ENCODE assay signal across 18 cellular contexts in the genomic region with DNA sequence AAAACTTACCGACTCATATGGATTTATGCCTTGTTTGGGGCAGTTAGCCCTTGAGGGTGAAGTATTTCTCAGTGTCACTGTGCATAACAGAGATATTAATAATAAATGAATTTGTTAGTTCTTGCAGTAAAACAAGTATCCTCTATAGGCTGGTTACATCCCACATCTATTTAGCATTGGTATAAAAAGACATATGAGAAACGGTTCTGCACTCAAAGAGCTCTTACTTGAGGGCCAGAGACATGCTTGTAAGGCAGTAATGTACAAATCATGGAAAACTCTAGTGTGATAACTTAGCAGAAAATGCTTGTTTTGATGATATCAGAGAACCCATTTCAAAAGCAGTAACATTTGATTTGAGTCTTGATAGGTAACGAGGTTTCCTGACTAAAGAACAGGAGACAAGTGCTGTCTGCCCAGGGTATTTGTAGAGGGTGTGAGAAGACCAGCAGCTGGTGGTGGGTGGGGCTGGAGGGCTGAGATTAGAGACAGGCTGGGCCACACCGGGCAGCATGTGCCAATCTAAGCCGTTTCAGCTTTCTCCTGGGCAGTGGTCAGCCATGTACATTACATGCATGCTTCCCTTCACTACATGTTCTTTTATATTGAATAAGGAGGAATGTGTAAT. TPM values are rescaled to one million over a fixed set of nuclear protein-coding genes. Genes with fewer than 3 reads are reported as not detected.
DNase-seq lines count a peak whose midpoint lies in the region; ATAC-seq lines count a peak whose summit lies in the region.
"Had no signal": no experiment of that assay in that cellular context is flagged by ENCODE, and none has a peak within 500 bp of the region (broad histone marks: within the 10 kb centered on the region; RNA-seq: fewer than 3 reads in every experiment).

No MANE protein-coding gene starts in this region.

- H3K36me3 Mint-ChIP-seq in activated naive CD4-positive, alpha-beta T cell treated with anti-CD3 and anti-CD28 coated beads, Interleukin-2, amount 50 U/mL, for 24 hours = no peaks in the 10 kb centered on the region
- no peaks in the 10 kb centered on the region for H3K36me3 Mint-ChIP-seq in activated naive CD4-positive, alpha-beta T cell treated with anti-CD3 and anti-CD28 coated beads, Interleukin-2, amount 50 U/mL, for 72 hours
- H3K36me3 Mint-ChIP-seq in effector memory CD8-positive, alpha-beta T cell (ENCODE audit: insufficient read depth) = no peaks in the 10 kb centered on the region
- H3K36me3 Mint-ChIP-seq: WTC11 had no signal

- DNase-seq in activated naive CD4-positive, alpha-beta T cell treated with anti-CD3 and anti-CD28 coated beads, Interleukin-2, amount 50 U/mL, for 72 hours (ENCODE audit: low spot score in 2 of 2) = no peak
- peak; percentile 79 to 92 for DNase-seq in NCI-H524 (lab: John Stamatoyannopoulos, UW)
- no peak for DNase-seq in effector memory CD8-positive, alpha-beta T cell
- no peak for DNase-seq in stimulated activated CD4-positive, alpha-beta T cell treated with anti-CD3 and anti-CD28 coated beads, Interleukin-15, amount 100 ng/mL, for 24 hours
- no peak for DNase-seq in stimulated activated naive CD8-positive, alpha-beta T cell treated with anti-CD3 and anti-CD28 coated beads, Interleukin-15, Interleukin-2, amounts not matched to agents 100 U/mL and 50 U/mL, for 24 hours
- DNase-seq: activated naive CD4-positive, alpha-beta T cell; Calu3; dermis blood vessel endothelial cell; esophagus squamous epithelium; GM23248; heart right ventricle; kidney glomerular epithelial cell; OCI-M1 had no signal

- no peak for ATAC-seq in activated naive CD4-positive, alpha-beta T cell treated with anti-CD3 and anti-CD28 coated beads, Interleukin-2, amount 50 U/mL, for 72 hours
- ATAC-seq in effector memory CD8-positive, alpha-beta T cell (replicated peaks) = peak; percentile 21
- ATAC-seq in GM19452 (IDR thresholded peaks at IDR 0.05; ENCODE audit: unreplicated experiment) = no peak
- ATAC-seq in stimulated activated naive CD8-positive, alpha-beta T cell treated with anti-CD3 and anti-CD28 coated beads, Interleukin-15, Interleukin-2, amounts not matched to agents 100 U/mL and 50 U/mL, for 24 hours = no peak
- ATAC-seq: WTC11 had no signal

- H3K27ac ChIP-seq in temporal lobe (ENCODE audit: low read depth, low read length) = peak overlapping the region; percentile 53
- H3K27ac ChIP-seq: esophagus squamous epithelium, GM23248, heart right ventricle, parathyroid adenoma had no signal

- H3K27ac Mint-ChIP-seq in activated naive CD4-positive, alpha-beta T cell treated with anti-CD3 and anti-CD28 coated beads, Interleukin-2, amount 50 U/mL, for 24 hours = peak overlapping the region; percentile 30
- H3K27ac Mint-ChIP-seq in activated naive CD4-positive, alpha-beta T cell treated with anti-CD3 and anti-CD28 coated beads, Interleukin-2, amount 50 U/mL, for 72 hours = no peak overlapping the region
- H3K27ac Mint-ChIP-seq in effector memory CD8-positive, alpha-beta T cell = peak overlapping the region; percentile 7 to 77

- no peak overlapping the region for H3K4me3 Mint-ChIP-seq in activated naive CD4-positive, alpha-beta T cell treated with anti-CD3 and anti-CD28 coated beads, Interleukin-2, amount 50 U/mL, for 24 hours
- no peak overlapping the region for H3K4me3 Mint-ChIP-seq in effector memory CD8-positive, alpha-beta T cell
- H3K4me3 Mint-ChIP-seq: WTC11 had no signal

- no peaks in the 10 kb centered on the region for H3K27me3 Mint-ChIP-seq in activated naive CD4-positive, alpha-beta T cell treated with anti-CD3 and anti-CD28 coated beads, Interleukin-2, amount 50 U/mL, for 24 hours
- H3K27me3 Mint-ChIP-seq in effector memory CD8-positive, alpha-beta T cell = no peaks in the 10 kb centered on the region

- peaks cover 56% of the 10 kb centered on the region for H3K4me1 Mint-ChIP-seq in activated naive CD4-positive, alpha-beta T cell treated with anti-CD3 and anti-CD28 coated beads, Interleukin-2, amount 50 U/mL, for 24 hours
- peaks cover 40 to 56% of the 10 kb centered on the region in 2 donors for H3K4me1 Mint-ChIP-seq in effector memory CD8-positive, alpha-beta T cell (ENCODE audit: low read depth in 2 of 2)

- no peaks in the 10 kb centered on the region for H3K9me3 Mint-ChIP-seq in activated naive CD4-positive, alpha-beta T cell treated with anti-CD3 and anti-CD28 coated beads, Interleukin-2, amount 50 U/mL, for 24 hours
- no peaks in the 10 kb centered on the region for H3K9me3 Mint-ChIP-seq in activated naive CD4-positive, alpha-beta T cell treated with anti-CD3 and anti-CD28 coated beads, Interleukin-2, amount 50 U/mL, for 72 hours
- no peaks in the 10 kb centered on the region for H3K9me3 Mint-ChIP-seq in effector memory CD8-positive, alpha-beta T cell
- H3K9me3 Mint-ChIP-seq: WTC11 had no signal

RNA-seq across cellular contexts. Expression of gene TULP4, which starts 46.3 kb away (rescaled TPM):
- total RNA-seq in activated naive CD4-positive, alpha-beta T cell treated with anti-CD3 and anti-CD28 coated beads, Interleukin-2, amount 50 U/mL, for 72 hours = 10 to 100 TPM; 20.5 to 27.4 TPM
- 769 TPM for total RNA-seq in temporal lobe

Comparison
In these comparisons a context has a peak if more than half of its experiments do, and no peak if none do; other contexts are left out.
1. H3K27ac Mint-ChIP-seq: peak in activated naive CD4-positive, alpha-beta T cell treated with anti-CD3 and anti-CD28 coated beads, Interleukin-2, amount 50 U/mL, for 24 hours (single experiment) and effector memory CD8-positive, alpha-beta T cell (2 of 2); none in activated naive CD4-positive, alpha-beta T cell treated with anti-CD3 and anti-CD28 coated beads, Interleukin-2, amount 50 U/mL, for 72 hours (0 of 2).
2. DNase-seq: peak in NCI-H524 (2 of 2); none in activated naive CD4-positive, alpha-beta T cell treated with anti-CD3 and anti-CD28 coated beads, Interleukin-2, amount 50 U/mL, for 72 hours (0 of 2), effector memory CD8-positive, alpha-beta T cell (0 of 3), stimulated activated CD4-positive, alpha-beta T cell treated with anti-CD3 and anti-CD28 coated beads, Interleukin-15, amount 100 ng/mL, for 24 hours (single experiment) and stimulated activated naive CD8-positive, alpha-beta T cell treated with anti-CD3 and anti-CD28 coated beads, Interleukin-15, Interleukin-2, amounts not matched to agents 100 U/mL and 50 U/mL, for 24 hours (single experiment).
3. RNA of gene TULP4, which starts 46.3 kb away (total RNA-seq): 769 TPM in temporal lobe (single experiment); 20.5 to 27.4 TPM in activated naive CD4-positive, alpha-beta T cell treated with anti-CD3 and anti-CD28 coated beads, Interleukin-2, amount 50 U/mL, for 72 hours; every median in the first group is over 10 times any median in the second.